ENCODE assay signal across 1 cellular context in the genomic region with DNA sequence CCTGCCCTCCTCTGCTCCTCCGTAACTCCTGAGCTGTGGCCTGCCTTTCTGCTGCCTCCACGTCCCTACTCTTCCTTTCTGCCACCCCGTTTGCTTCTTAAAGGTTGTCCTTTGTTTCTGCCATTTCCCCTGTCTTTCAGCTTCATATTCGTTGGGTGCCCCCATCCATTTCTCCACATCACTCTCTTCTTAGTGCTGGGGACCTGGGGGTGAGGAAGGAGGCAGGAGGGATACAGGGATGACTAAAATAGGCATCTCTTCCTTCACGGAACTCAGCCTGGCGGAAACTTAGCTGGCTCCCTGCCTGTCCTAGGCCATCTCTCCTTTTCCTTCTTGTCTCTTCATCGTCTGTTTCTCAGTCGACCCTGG.
TF ChIP-seq lines count a peak whose summit lies in the region.

No MANE protein-coding gene starts in this region.

TF ChIP-seq in H1, 55 proteins besides CTCF, POLR2A, EP300 and RAD21:
- TF ChIP-seq SP4 (IDR thresholded peaks at IDR 0.05; ENCODE audit: low read length) (no peak), YY1 (IDR thresholded peaks at IDR 0.05; ENCODE audit: low read depth, low read length) (no peak), TEAD4 (IDR thresholded peaks at IDR 0.05; ENCODE audit: low read depth, low read length) (no peak), CBX5 (IDR thresholded peaks at IDR 0.05; ENCODE audit: low read depth, low read length) (no peak), MAFK (IDR thresholded peaks at IDR 0.05; ENCODE audit: low read depth, low read length) (no peak), HDAC2 (IDR thresholded peaks at IDR 0.05; ENCODE audit: borderline replicate concordance in 1 of 2, low read depth in 2 of 2, low read length in 2 of 2) (no peak), BRCA1 (IDR thresholded peaks at IDR 0.05; ENCODE audit: low read depth, low read length) (no peak), RXRA (IDR thresholded peaks at IDR 0.05; ENCODE audit: insufficient read depth, low read depth, low read length) (no peak), CHD1 (IDR thresholded peaks at IDR 0.05; ENCODE audit: low read depth, low read length) (no peak), RFX5 (IDR thresholded peaks at IDR 0.05; ENCODE audit: borderline replicate concordance, low read depth, low read length) (no peak), EZH2 (IDR thresholded peaks at IDR 0.05; ENCODE audit: low read depth, low read length, severe bottlenecking) (no peak), KDM5A (IDR thresholded peaks at IDR 0.05; ENCODE audit: low read length) (no peak), SIN3A (conservative IDR thresholded peaks at IDR 0.05 in 1 of 2, IDR thresholded peaks at IDR 0.05 in 1 of 2; ENCODE audit: low read depth in 1 of 2, low read length in 2 of 2) (no peak), RNF2 (IDR thresholded peaks at IDR 0.05; ENCODE audit: borderline replicate concordance, low read depth, low read length, missing control alignments, poor library complexity, severe bottlenecking) (no peak), KDM1A (IDR thresholded peaks at IDR 0.05; ENCODE audit: borderline replicate concordance, low read length) (no peak), HDAC6 (IDR thresholded peaks at IDR 0.05; ENCODE audit: low read depth, low read length) (no peak)
- TF ChIP-seq, protein P1, sequence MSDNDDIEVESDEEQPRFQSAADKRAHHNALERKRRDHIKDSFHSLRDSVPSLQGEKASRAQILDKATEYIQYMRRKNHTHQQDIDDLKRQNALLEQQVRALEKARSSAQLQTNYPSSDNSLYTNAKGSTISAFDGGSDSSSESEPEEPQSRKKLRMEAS (IDR thresholded peaks at IDR 0.05) = no peak
- TF ChIP-seq, protein P2, sequence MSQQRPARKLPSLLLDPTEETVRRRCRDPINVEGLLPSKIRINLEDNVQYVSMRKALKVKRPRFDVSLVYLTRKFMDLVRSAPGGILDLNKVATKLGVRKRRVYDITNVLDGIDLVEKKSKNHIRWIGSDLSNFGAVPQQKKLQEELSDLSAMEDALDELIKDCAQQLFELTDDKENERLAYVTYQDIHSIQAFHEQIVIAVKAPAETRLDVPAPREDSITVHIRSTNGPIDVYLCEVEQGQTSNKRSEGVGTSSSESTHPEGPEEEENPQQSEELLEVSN (IDR thresholded peaks at IDR 0.05) = no peak
- TF ChIP-seq, protein P3, sequence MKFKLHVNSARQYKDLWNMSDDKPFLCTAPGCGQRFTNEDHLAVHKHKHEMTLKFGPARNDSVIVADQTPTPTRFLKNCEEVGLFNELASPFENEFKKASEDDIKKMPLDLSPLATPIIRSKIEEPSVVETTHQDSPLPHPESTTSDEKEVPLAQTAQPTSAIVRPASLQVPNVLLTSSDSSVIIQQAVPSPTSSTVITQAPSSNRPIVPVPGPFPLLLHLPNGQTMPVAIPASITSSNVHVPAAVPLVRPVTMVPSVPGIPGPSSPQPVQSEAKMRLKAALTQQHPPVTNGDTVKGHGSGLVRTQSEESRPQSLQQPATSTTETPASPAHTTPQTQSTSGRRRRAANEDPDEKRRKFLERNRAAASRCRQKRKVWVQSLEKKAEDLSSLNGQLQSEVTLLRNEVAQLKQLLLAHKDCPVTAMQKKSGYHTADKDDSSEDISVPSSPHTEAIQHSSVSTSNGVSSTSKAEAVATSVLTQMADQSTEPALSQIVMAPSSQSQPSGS (IDR thresholded peaks at IDR 0.05; ENCODE audit: low read length) = no peak
